ENCODE assay signal across 21 cellular contexts in genomic region chr10:111275091-111275490, GRCh38.
A peak's percentile ranks its signal among the peaks of the same experiment; 100 is the strongest.
DNase-seq lines count a peak whose midpoint lies in the region; ATAC-seq and TF ChIP-seq lines count a peak whose summit lies in the region.
"Had no signal": no experiment of that assay in that cellular context is flagged by ENCODE, and none has a peak within 500 bp of the region (broad histone marks: within the 10 kb centered on the region; RNA-seq: fewer than 3 reads in every experiment).

No MANE protein-coding gene starts in this region.

- H3K4me1 ChIP-seq in HEK293 (ENCODE audit: control insufficient read depth, insufficient read depth, low read length) (peaks cover 3% of the 10 kb centered on the region; the same call in 1 of the 2 replicates), body of pancreas (no peaks in the 10 kb centered on the region), psoas muscle (no peaks in the 10 kb centered on the region)
- H3K4me1 ChIP-seq: SJSA1 had no signal

- H3K9me3 ChIP-seq in HEK293 (ENCODE audit: control insufficient read depth, insufficient read depth, low read depth, low read length) (no peaks in the 10 kb centered on the region), body of pancreas (no peaks in the 10 kb centered on the region), psoas muscle (no peaks in the 10 kb centered on the region)
- H3K9me3 ChIP-seq: SJSA1 had no signal

- intact Hi-C loops in body of pancreas (cut with DNase I) (no loop called here), psoas muscle (cut with DNase I) (no loop called here)

- CTCF ChIA-PET in HEK293 (lab: Yijun Ruan, JAX): no interaction called here

- H3K36me3 ChIP-seq in HEK293 (ENCODE audit: control insufficient read depth in 2 of 2, insufficient read depth in 1 of 2, low read length in 2 of 2) (no peaks in the 10 kb centered on the region), body of pancreas (replicated peaks in 1 of 2; ENCODE audit: insufficient read depth in 1 of 2, low read depth in 2 of 2) (no peaks in the 10 kb centered on the region), psoas muscle (ENCODE audit: insufficient read depth in 1 of 2, low read depth in 1 of 2) (no peaks in the 10 kb centered on the region)
- H3K36me3 ChIP-seq: SJSA1 had no signal

- peak; percentile 48 for ATAC-seq in body of pancreas
- ATAC-seq in HG02759 (IDR thresholded peaks at IDR 0.05; ENCODE audit: unreplicated experiment): no peak
- ATAC-seq in GM21528 (IDR thresholded peaks at IDR 0.05; ENCODE audit: low FRiP score, unreplicated experiment): no peak
- ATAC-seq in GM19035 (IDR thresholded peaks at IDR 0.05; ENCODE audit: unreplicated experiment): no peak
- no peak for ATAC-seq in psoas muscle
- ATAC-seq: GM12878, HepG2, PC-3 had no signal

- TF ChIP-seq POLR2A in body of pancreas (IDR thresholded peaks at IDR 0.05): no peak

- WGBS in body of pancreas, 2 donors: 6 to 26% methylated on average over 1 of the region's 1 CpG
- 17 to 35% (median 33%) methylated on average over 1 of the region's 1 CpG for WGBS in psoas muscle, 3 donors

- POLR2A ChIA-PET in HEK293 (lab: Yijun Ruan, JAX): no interaction called here

- H3K27ac ChIP-seq in HEK293 (ENCODE audit: extremely low read depth, low read depth, low read length) (no peak overlapping the region), body of pancreas (no peak overlapping the region), psoas muscle (no peak overlapping the region)
- H3K27ac ChIP-seq: SJSA1 had no signal

- H3K27me3 ChIP-seq in body of pancreas (no peaks in the 10 kb centered on the region), psoas muscle (ENCODE audit: insufficient read depth in 3 of 3, low read length in 2 of 3) (peaks cover 0 to 2% (median 0%) of the 10 kb centered on the region in 3 donors)

- no peak overlapping the region for H3K4me3 ChIP-seq in HEK293 (ENCODE audit: low read depth, low read length)
- H3K4me3 ChIP-seq in body of pancreas: no peak overlapping the region
- H3K4me3 ChIP-seq in psoas muscle: no peak overlapping the region
- H3K4me3 ChIP-seq: GM12878, SJSA1 had no signal

- no peak for TF ChIP-seq CTCF in HEK293 (tag by site-specific recombination; IDR thresholded peaks at IDR 0.05)
- no peak for TF ChIP-seq CTCF in body of pancreas (IDR thresholded peaks at IDR 0.05)
- TF ChIP-seq CTCF in psoas muscle (IDR thresholded peaks at IDR 0.05): no peak

- DNase-seq in EL (peak; percentile 31), body of pancreas (peak in 1 of 4 donors; percentile 7), stromal cell of bone marrow (ENCODE audit: low read depth) (peak; percentile 44), psoas muscle (no peak)
- DNase-seq: Calu3, Karpas-422, NCI-H1092 treated with DMSO at 0.1 percent for 48 hours, NCI-H1436, NCI-H187 treated with DMSO at 0.1 percent for 48 hours, NCI-H2171 treated with DMSO at 0.1 percent for 48 hours, NCI-H345, NCI-H510A treated with DMSO at 0.1 percent for 48 hours, PC-3, Right ventricle myocardium superior had no signal

TF ChIP-seq in HEK293, 187 proteins besides CTCF, POLR2A, EP300 and RAD21:
- no peak for TF ChIP-seq ZNF37A (tag by site-specific recombination; IDR thresholded peaks at IDR 0.05)
- TF ChIP-seq ZIC2 (tag by site-specific recombination; IDR thresholded peaks at IDR 0.05): peak; percentile 25; the same call in 1 of the 2 replicates

Comparison
In these comparisons a context has a peak if more than half of its experiments do, and no peak if none do; other contexts are left out.
1. DNase-seq: peak in EL (single experiment) and stromal cell of bone marrow (single experiment); none in psoas muscle (0 of 2).